In the genomic region with DNA sequence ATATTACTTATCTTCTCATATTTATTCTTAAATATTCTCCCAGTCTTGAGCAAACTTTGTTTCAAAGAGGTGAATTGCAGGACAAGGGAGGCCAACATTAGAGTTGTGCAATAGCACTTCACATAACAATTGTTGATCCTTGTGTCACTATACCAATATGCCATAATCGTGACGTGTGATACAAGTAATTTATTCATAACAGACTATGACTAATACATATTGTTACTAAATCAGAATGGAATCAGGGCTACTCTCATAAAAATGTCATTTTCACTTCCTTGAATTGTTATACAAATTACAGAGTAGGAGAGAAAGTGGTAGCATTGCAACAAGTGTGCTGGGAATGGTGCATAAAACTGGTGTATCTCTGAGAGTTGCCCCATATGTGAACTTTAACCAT, we compare ENCODE assay signal across 11 cellular contexts. TPM values are rescaled to one million over a fixed set of nuclear protein-coding genes. Genes with fewer than 3 reads are reported as not detected.
DNase-seq lines count a peak whose midpoint lies in the region; ATAC-seq and TF ChIP-seq lines count a peak whose summit lies in the region.
"Had no signal": no experiment of that assay in that cellular context is flagged by ENCODE, and none has a peak within 500 bp of the region (broad histone marks: within the 10 kb centered on the region; RNA-seq: fewer than 3 reads in every experiment).

No MANE protein-coding gene starts in this region.

- WGBS in thyroid gland, 2 donors = 10 to 13% methylated on average over 2 of the region's 2 CpGs

- intact Hi-C loops in thyroid gland (cut with DNase I) = no loop called here

- in situ Hi-C loops in HAP-1 (cut with MboI; ENCODE audit: low sequenced_read_pairs) = no loop called here

- no peak for TF ChIP-seq CTCF in thyroid gland (IDR thresholded peaks at IDR 0.05)

- no peak for TF ChIP-seq POLR2A in thyroid gland (IDR thresholded peaks at IDR 0.05)

- DNase-seq in HT-29 (ENCODE audit: low spot score) (peak; percentile 47), amniotic epithelial cell (ENCODE audit: low read depth) (peak; percentile 28), left lobe of liver (ENCODE audit: low spot score) (no peak), thyroid gland (no peak), HAP-1 (ENCODE audit: low spot score in 2 of 2) (no peak)
- no peak for DNase-seq in activated CD4-positive, alpha-beta T cell treated with anti-CD3 and anti-CD28 coated beads for 4 hours
- DNase-seq: islet precursor cell, T-cell had no signal

- H3K36me3 ChIP-seq in thyroid gland = no peaks in the 10 kb centered on the region
- H3K36me3 ChIP-seq in HAP-1 (replicated peaks) = no peaks in the 10 kb centered on the region
- H3K36me3 ChIP-seq: neutrophil, thoracic aorta had no signal

- ATAC-seq in left lobe of liver = peak; percentile 63
- no peak for ATAC-seq in HG03457 (IDR thresholded peaks at IDR 0.05; ENCODE audit: unreplicated experiment)
- ATAC-seq: T-cell had no signal

- H3K4me1 ChIP-seq in thyroid gland (peaks cover 14 to 15% of the 10 kb centered on the region in 2 donors), HAP-1 (no peaks in the 10 kb centered on the region)

- H3K9me3 ChIP-seq in thyroid gland = no peaks in the 10 kb centered on the region
- no peaks in the 10 kb centered on the region for H3K9me3 ChIP-seq in HAP-1
- H3K9me3 ChIP-seq: neutrophil, thoracic aorta had no signal

- H3K27ac ChIP-seq in thyroid gland = peak overlapping the region in 2 of 3 donors; percentile 6 to 73
- H3K27ac ChIP-seq: neutrophil, thoracic aorta had no signal

- H3K4me3 ChIP-seq in thyroid gland (replicated peaks in 1 of 3) (no peak overlapping the region), HAP-1 (no peak overlapping the region)
- H3K4me3 ChIP-seq: thoracic aorta had no signal

- no peaks in the 10 kb centered on the region for H3K27me3 ChIP-seq in thyroid gland
- H3K27me3 ChIP-seq in HAP-1 (ENCODE audit: low read depth) = peaks cover 6% of the 10 kb centered on the region; the same call in 1 of the 2 replicates
- H3K27me3 ChIP-seq: neutrophil had no signal

RNA-seq across cellular contexts. Expression of gene PLCB1, which starts 37.2 kb away (rescaled TPM):
- 3.3 and 3.5 TPM in 2 replicates for total RNA-seq in HT-29 (2014; rRNA removed; shearing (Covaris generic))
- total RNA-seq in left lobe of liver (3.9 TPM), thyroid gland (10 to 100 TPM in 2 of 4 donors, 1 to 10 TPM in 2; 7.3 to 14.1 (median 11.0) TPM)

Comparison
In these comparisons a context has a peak if more than half of its experiments do, and no peak if none do; other contexts are left out.
1. DNase-seq: peak in HT-29 (single experiment) and amniotic epithelial cell (single experiment); none in left lobe of liver (single experiment), thyroid gland (0 of 2), activated CD4-positive, alpha-beta T cell treated with anti-CD3 and anti-CD28 coated beads for 4 hours (0 of 2) and HAP-1 (0 of 2).